18 cellular contexts compared by ENCODE assay signal in genomic region chr13:38755792-38756191, GRCh38.
"Had no signal": no experiment of that assay in that cellular context is flagged by ENCODE, and none has a peak within 500 bp of the region (broad histone marks: within the 10 kb centered on the region; RNA-seq: fewer than 3 reads in every experiment).

No MANE protein-coding gene starts in this region.

- H3K4me1 Mint-ChIP-seq: activated CD4-positive, alpha-beta T cell treated with anti-CD3 and anti-CD28 coated beads, Interleukin-2, amount 10 ng/mL, durations not matched to agents 24 days and 14 days; naive B cell had no signal

- H3K27me3 Mint-ChIP-seq: activated CD4-positive, alpha-beta T cell treated with anti-CD3 and anti-CD28 coated beads, Interleukin-2, amount 10 ng/mL, durations not matched to agents 24 days and 14 days; activated naive CD8-positive, alpha-beta T cell had no signal

- H3K27me3 ChIP-seq: hepatocyte, ovary had no signal

- H2AFZ ChIP-seq: hepatocyte had no signal

- H3K36me3 Mint-ChIP-seq: activated naive CD8-positive, alpha-beta T cell; naive B cell had no signal

- H3K4me2 ChIP-seq: hepatocyte had no signal

- DNase-seq: activated CD4-positive, alpha-beta T cell treated with anti-CD3 and anti-CD28 coated beads, Interleukin-2, amount 10 ng/mL, durations not matched to agents 24 days and 14 days; activated CD4-positive, CD25-positive, alpha-beta regulatory T cell; activated CD8-positive, alpha-beta memory T cell treated with anti-CD3 and anti-CD28 coated beads, Interleukin-2, amount 50 U/mL, for 4 hours; activated CD8-positive, alpha-beta T cell treated with anti-CD3 and anti-CD28 coated beads, Interleukin-2, amount 10 ng/mL, durations not matched to agents 7 days and 5 days; activated gamma-delta T cell; activated T-cell treated with anti-CD3 and anti-CD28 coated beads, Interleukin-2, amount 50 U/mL, for 48 hours; amniotic stem cell; caudate nucleus; islet precursor cell; naive B cell; ovary; stimulated activated CD4-positive, alpha-beta T cell treated with anti-CD3 and anti-CD28 coated beads, Interleukin-4, amount 100 ng/mL, for 1 hour; stimulated activated naive CD4-positive, alpha-beta T cell treated with Interleukin-2 at 50 U/mL for 16 hours; trophoblast cell had no signal

- H3K9me3 ChIP-seq: esophagus muscularis mucosa, ovary had no signal

- H3K27ac ChIP-seq: esophagus muscularis mucosa, hepatocyte, ovary had no signal

- H3K4me3 ChIP-seq: esophagus muscularis mucosa, hepatocyte, lung, ovary had no signal

- H3K4me3 Mint-ChIP-seq: activated CD4-positive, alpha-beta T cell treated with anti-CD3 and anti-CD28 coated beads, Interleukin-2, amount 10 ng/mL, durations not matched to agents 24 days and 14 days; activated CD8-positive, alpha-beta T cell treated with anti-CD3 and anti-CD28 coated beads, Interleukin-2, amount 10 ng/mL, durations not matched to agents 7 days and 5 days; activated naive CD8-positive, alpha-beta T cell; naive B cell had no signal

- H3K36me3 ChIP-seq: esophagus muscularis mucosa, ovary had no signal

- H3K4me1 ChIP-seq: esophagus muscularis mucosa had no signal

- H3K9me3 Mint-ChIP-seq: activated CD4-positive, alpha-beta T cell treated with anti-CD3 and anti-CD28 coated beads, Interleukin-2, amount 10 ng/mL, durations not matched to agents 24 days and 14 days had no signal

- H3K79me2 ChIP-seq: hepatocyte had no signal

- H3K27ac Mint-ChIP-seq: activated CD4-positive, alpha-beta T cell treated with anti-CD3 and anti-CD28 coated beads, Interleukin-2, amount 10 ng/mL, durations not matched to agents 24 days and 14 days; activated CD8-positive, alpha-beta T cell treated with anti-CD3 and anti-CD28 coated beads, Interleukin-2, amount 10 ng/mL, durations not matched to agents 7 days and 5 days; activated naive CD8-positive, alpha-beta T cell had no signal
